Comparison of ENCODE assay signal across 9 cellular contexts in the genomic region with DNA sequence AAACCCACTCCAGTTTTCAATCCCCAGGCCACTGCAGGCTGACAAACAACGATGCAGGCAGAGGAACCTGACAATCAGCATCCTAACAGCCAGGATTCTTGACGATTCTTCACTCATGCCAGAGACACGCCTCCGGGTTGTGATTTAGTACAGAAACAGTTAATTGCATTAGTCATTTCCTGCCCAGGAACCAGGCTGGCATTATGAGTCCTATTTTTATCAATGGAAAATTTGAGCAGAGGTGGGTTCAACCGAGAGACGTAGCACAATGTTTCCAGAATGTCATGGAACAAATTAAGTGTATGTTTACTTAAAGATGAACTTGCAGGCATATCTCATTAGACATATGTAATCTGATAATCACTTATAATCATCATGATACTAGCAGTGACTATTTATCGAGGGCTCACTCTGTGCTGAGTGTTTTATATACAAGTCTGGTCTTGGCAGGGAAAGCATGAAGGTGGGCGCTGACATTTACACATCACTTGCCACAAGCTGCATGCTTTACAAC.
A peak's percentile ranks its signal among the peaks of the same experiment; 100 is the strongest.
DNase-seq lines count a peak whose midpoint lies in the region; ATAC-seq and TF ChIP-seq lines count a peak whose summit lies in the region.
"Had no signal": no experiment of that assay in that cellular context is flagged by ENCODE, and none has a peak within 500 bp of the region (broad histone marks: within the 10 kb centered on the region; RNA-seq: fewer than 3 reads in every experiment).

No MANE protein-coding gene starts in this region.

- H3K9me3 ChIP-seq in CD8-positive, alpha-beta T cell (ENCODE audit: low read length) = no peaks in the 10 kb centered on the region

- ATAC-seq in activated CD8-positive, alpha-beta T cell treated with anti-CD3 and anti-CD28 coated beads, Interleukin-2, amount 10 ng/mL, durations not matched to agents 7 days and 5 days = peak; percentile 20
- ATAC-seq in left lobe of liver (no peak), sciatic nerve (no peak), GM18873 (IDR thresholded peaks at IDR 0.05; ENCODE audit: low FRiP score, unreplicated experiment) (no peak)
- ATAC-seq in CD8-positive, alpha-beta T cell = no peak

- CTCF ChIA-PET in activated CD8-positive, alpha-beta T cell treated with anti-CD3 and anti-CD28 coated beads, Interleukin-2, amount 10 ng/mL, durations not matched to agents 7 days and 5 days (lab: Charles Lee) = interaction anchor here (0.5 to 9.5 kb wide), 8 partner anchors 9 to 309 kb away, joined by 3 to 110 read pairs (median 6); no protein-coding TSS in a partner anchor
- CTCF ChIA-PET in CD8-positive, alpha-beta T cell (lab: Charles Lee) = interaction anchor here (1.1 to 4.5 kb wide), 7 partner anchors 10 to 16 kb away, joined by 3 to 27 read pairs (median 4); no protein-coding TSS in a partner anchor

- POLR2A ChIA-PET in activated CD8-positive, alpha-beta T cell treated with anti-CD3 and anti-CD28 coated beads, Interleukin-2, amount 10 ng/mL, durations not matched to agents 7 days and 5 days (lab: Charles Lee) = no interaction called here
- POLR2A ChIA-PET in CD8-positive, alpha-beta T cell (lab: Charles Lee) = no interaction called here

- peaks cover 14% of the 10 kb centered on the region for H3K4me1 Mint-ChIP-seq in activated CD8-positive, alpha-beta T cell treated with anti-CD3 and anti-CD28 coated beads, Interleukin-2, amount 10 ng/mL, durations not matched to agents 7 days and 5 days (ENCODE audit: low read depth)
- peaks cover 11% of the 10 kb centered on the region for H3K4me1 Mint-ChIP-seq in CD8-positive, alpha-beta T cell (ENCODE audit: low read depth)

- H3K4me3 Mint-ChIP-seq in activated CD8-positive, alpha-beta T cell treated with anti-CD3 and anti-CD28 coated beads, Interleukin-2, amount 10 ng/mL, durations not matched to agents 7 days and 5 days = no peak overlapping the region
- no peak overlapping the region for H3K4me3 Mint-ChIP-seq in CD8-positive, alpha-beta T cell
- H3K4me3 Mint-ChIP-seq: activated naive CD8-positive, alpha-beta T cell treated with anti-CD3 and anti-CD28 coated beads, Interleukin-2, amount 10 ng/mL, durations not matched to agents 7 days and 5 days had no signal

- H3K4me3 ChIP-seq in AG10803 (ENCODE audit: low read length) = no peak overlapping the region
- no peak overlapping the region for H3K4me3 ChIP-seq in CD8-positive, alpha-beta T cell (ENCODE audit: low read depth, low read length)

- no peaks in the 10 kb centered on the region for H3K27me3 ChIP-seq in CD8-positive, alpha-beta T cell (ENCODE audit: insufficient read depth, low read length)

- H3K27me3 Mint-ChIP-seq in activated CD8-positive, alpha-beta T cell treated with anti-CD3 and anti-CD28 coated beads, Interleukin-2, amount 10 ng/mL, durations not matched to agents 7 days and 5 days (ENCODE audit: low read depth) = no peaks in the 10 kb centered on the region
- H3K27me3 Mint-ChIP-seq in CD8-positive, alpha-beta T cell (ENCODE audit: low read depth) = no peaks in the 10 kb centered on the region
- H3K27me3 Mint-ChIP-seq: activated naive CD8-positive, alpha-beta T cell treated with anti-CD3 and anti-CD28 coated beads, Interleukin-2, amount 10 ng/mL, durations not matched to agents 7 days and 5 days had no signal

- H3K36me3 ChIP-seq in CD8-positive, alpha-beta T cell (ENCODE audit: insufficient read depth, low read length) = no peaks in the 10 kb centered on the region

- H3K9me3 Mint-ChIP-seq in activated CD8-positive, alpha-beta T cell treated with anti-CD3 and anti-CD28 coated beads, Interleukin-2, amount 10 ng/mL, durations not matched to agents 7 days and 5 days (ENCODE audit: insufficient read depth) = no peaks in the 10 kb centered on the region
- no peaks in the 10 kb centered on the region for H3K9me3 Mint-ChIP-seq in CD8-positive, alpha-beta T cell
- H3K9me3 Mint-ChIP-seq: activated naive CD8-positive, alpha-beta T cell treated with anti-CD3 and anti-CD28 coated beads, Interleukin-2, amount 10 ng/mL, durations not matched to agents 7 days and 5 days had no signal

- H3K27ac Mint-ChIP-seq in activated CD8-positive, alpha-beta T cell treated with anti-CD3 and anti-CD28 coated beads, Interleukin-2, amount 10 ng/mL, durations not matched to agents 7 days and 5 days = no peak overlapping the region
- H3K27ac Mint-ChIP-seq in CD8-positive, alpha-beta T cell = no peak overlapping the region

- H3K36me3 Mint-ChIP-seq in activated CD8-positive, alpha-beta T cell treated with anti-CD3 and anti-CD28 coated beads, Interleukin-2, amount 10 ng/mL, durations not matched to agents 7 days and 5 days (ENCODE audit: low read depth) = no peaks in the 10 kb centered on the region
- no peaks in the 10 kb centered on the region for H3K36me3 Mint-ChIP-seq in CD8-positive, alpha-beta T cell
- H3K36me3 Mint-ChIP-seq: activated naive CD8-positive, alpha-beta T cell treated with anti-CD3 and anti-CD28 coated beads, Interleukin-2, amount 10 ng/mL, durations not matched to agents 7 days and 5 days had no signal

- no peak for TF ChIP-seq CTCF in AG10803 (conservative IDR thresholded peaks at IDR 0.05; ENCODE audit: low read length)
- no peak for TF ChIP-seq CTCF in CD8-positive, alpha-beta T cell (IDR thresholded peaks at IDR 0.05)

- H3K27ac ChIP-seq in CD8-positive, alpha-beta T cell (ENCODE audit: low read depth, low read length) = no peak overlapping the region

- DNase-seq in AG10803 (ENCODE audit: low read depth) (peak; percentile 58), LoVo (ENCODE audit: low spot score) (peak; percentile 63), hepatic stellate cell (ENCODE audit: low spot score) (peak; percentile 68), left lobe of liver (ENCODE audit: low spot score) (no peak), sciatic nerve (ENCODE audit: low spot score) (no peak)
- DNase-seq in activated CD8-positive, alpha-beta T cell treated with anti-CD3 and anti-CD28 coated beads, Interleukin-2, amount 10 ng/mL, durations not matched to agents 7 days and 5 days = peak; percentile 28
- no peak for DNase-seq in CD8-positive, alpha-beta T cell

- H3K4me1 ChIP-seq in CD8-positive, alpha-beta T cell (ENCODE audit: insufficient read depth, low read length) = no peaks in the 10 kb centered on the region

- intact Hi-C loops in sciatic nerve (cut with DNase I) = no loop called here
- intact Hi-C loops in CD8-positive, alpha-beta T cell (cut with DNase I, micrococcal nuclease) = no loop called here

Comparison
In these comparisons a context has a peak if more than half of its experiments do, and no peak if none do; other contexts are left out.
1. DNase-seq: peak in AG10803 (single experiment), LoVo (single experiment), activated CD8-positive, alpha-beta T cell treated with anti-CD3 and anti-CD28 coated beads, Interleukin-2, amount 10 ng/mL, durations not matched to agents 7 days and 5 days (single experiment) and hepatic stellate cell (single experiment); none in left lobe of liver (single experiment), sciatic nerve (single experiment) and CD8-positive, alpha-beta T cell (0 of 7).